In the genomic region with DNA sequence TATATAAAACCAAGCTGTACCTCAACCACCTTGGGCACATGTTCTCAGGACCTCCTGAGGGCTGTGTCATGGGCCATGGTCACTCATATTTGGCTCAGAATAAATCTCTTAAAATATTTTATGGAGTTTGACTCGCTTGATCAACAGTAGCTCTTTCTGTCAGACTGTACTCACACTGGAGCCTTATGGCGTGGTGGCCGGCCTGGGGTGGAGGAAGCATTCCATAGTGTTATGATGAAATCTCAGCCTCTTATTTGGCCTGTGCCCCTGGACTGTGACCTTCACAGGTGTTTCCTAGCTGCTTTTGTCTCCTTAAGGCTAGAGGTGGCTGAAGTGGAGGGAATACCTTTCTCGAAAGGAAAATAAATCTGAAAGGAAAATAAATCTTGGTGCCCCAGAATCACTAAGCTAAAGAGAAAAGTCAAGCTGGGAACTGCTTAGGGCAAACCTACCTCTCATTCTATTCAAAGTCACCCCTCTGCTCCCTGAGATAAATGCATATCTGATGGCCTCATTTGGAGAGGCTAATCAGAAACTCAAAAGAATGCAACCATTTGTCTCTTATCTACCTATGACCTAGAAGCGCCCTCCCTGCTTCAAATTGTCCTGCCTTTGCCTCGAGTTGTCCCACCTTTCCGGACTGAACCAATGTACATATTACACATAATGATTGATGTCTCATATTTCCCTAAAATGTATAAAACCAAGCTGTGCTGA, we compare ENCODE assay signal across 2 cellular contexts. TPM values are rescaled to one million over a fixed set of nuclear protein-coding genes. Genes with fewer than 3 reads are reported as not detected.
"Had no signal": no experiment of that assay in that cellular context is flagged by ENCODE, and none has a peak within 500 bp of the region (broad histone marks: within the 10 kb centered on the region; RNA-seq: fewer than 3 reads in every experiment).

No MANE protein-coding gene starts in this region.

RNA-seq across cellular contexts. Expression of a gene that starts 16.8 kb away (rescaled TPM):
- total RNA-seq: NCI-H460, SK-MEL-5 had no signal
